ENCODE assay signal across 9 cellular contexts in the genomic region with DNA sequence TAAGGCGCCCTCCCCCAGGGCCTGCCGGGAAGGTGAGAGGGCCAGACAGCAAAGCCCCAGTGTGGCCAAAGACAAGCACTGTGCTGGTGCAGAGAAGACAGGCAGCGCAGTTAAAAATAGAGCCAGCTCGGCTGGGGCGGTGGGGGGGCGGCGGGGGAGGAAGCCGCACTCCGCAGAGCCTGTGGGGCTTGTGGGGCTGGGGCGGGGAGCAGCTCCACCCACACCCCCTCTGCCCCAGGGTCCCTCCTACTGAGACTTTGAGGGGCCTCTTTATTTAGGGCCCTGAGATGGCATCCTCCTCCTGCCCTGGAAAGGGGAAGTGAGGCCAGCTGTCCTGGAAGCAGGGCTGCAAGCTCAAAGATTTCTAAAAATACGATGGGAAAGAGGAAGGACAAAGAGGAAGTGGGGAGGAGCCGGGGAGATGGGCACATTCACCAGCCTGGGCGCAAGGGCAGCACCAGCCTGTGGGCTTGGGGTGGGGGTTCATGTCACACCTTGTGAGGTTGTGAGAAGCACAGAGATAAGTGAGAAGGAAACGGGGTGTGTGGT. TPM values are rescaled to one million over a fixed set of nuclear protein-coding genes. Genes with fewer than 3 reads are reported as not detected.
DNase-seq lines count a peak whose midpoint lies in the region; ATAC-seq, FAIRE-seq and TF ChIP-seq lines count a peak whose summit lies in the region.
"Had no signal": no experiment of that assay in that cellular context is flagged by ENCODE, and none has a peak within 500 bp of the region (broad histone marks: within the 10 kb centered on the region; RNA-seq: fewer than 3 reads in every experiment).

No MANE protein-coding gene starts in this region.

- no peak for TF ChIP-seq CTCF in liver (IDR thresholded peaks at IDR 0.05; ENCODE audit: low read depth, low read length, missing input control)
- TF ChIP-seq CTCF in HepG2 (CRISPR knock-in tag; IDR thresholded peaks at IDR 0.05) = no peak
- TF ChIP-seq CTCF in cardiac muscle cell (IDR thresholded peaks at IDR 0.05; ENCODE audit: low read depth, low read length) = no peak
- no peak for TF ChIP-seq CTCF in glutamatergic neuron (IDR thresholded peaks at IDR 0.05; ENCODE audit: partially characterized antibody, unreplicated experiment)

- TF ChIP-seq EP300 in HepG2 (IDR thresholded peaks at IDR 0.05; ENCODE audit: low read depth in 2 of 2, low read length in 2 of 2) (no peak), HepG2 (CRISPR knock-in tag; IDR thresholded peaks at IDR 0.05; ENCODE audit: borderline replicate concordance) (no peak)

- no peaks in the 10 kb centered on the region for H3K27me3 ChIP-seq in liver (ENCODE audit: control insufficient read depth in 4 of 4, insufficient read depth in 4 of 4, low read length in 3 of 4)
- H3K27me3 ChIP-seq in HepG2 (ENCODE audit: control insufficient read depth in 1 of 2, insufficient read depth in 2 of 2, low read length in 2 of 2) = peaks cover 2 to 24% of the 10 kb centered on the region in 2 experiments; a peak in 4 of 5 replicates
- no peaks in the 10 kb centered on the region for H3K27me3 ChIP-seq in cardiac muscle cell

- H3K36me3 ChIP-seq in liver (ENCODE audit: control insufficient read depth in 4 of 4, insufficient read depth in 3 of 4, low read depth in 1 of 4, low read length in 3 of 4) = no peaks in the 10 kb centered on the region
- H3K36me3 ChIP-seq in HepG2 (replicated peaks in 1 of 2; ENCODE audit: control insufficient read depth in 1 of 2, insufficient read depth in 2 of 2, low read length in 2 of 2) = no peaks in the 10 kb centered on the region
- no peaks in the 10 kb centered on the region for H3K36me3 ChIP-seq in cardiac muscle cell
- H3K36me3 ChIP-seq: tibial nerve had no signal

- POLR2A ChIA-PET in HepG2 (lab: Yijun Ruan, JAX) = no interaction called here

- H3K4me2 ChIP-seq in HepG2 (ENCODE audit: low read depth, low read length) = no peak overlapping the region

- H4K20me1 ChIP-seq in HepG2 (ENCODE audit: insufficient read depth, low read length) = no peaks in the 10 kb centered on the region

- ATAC-seq in HepG2 (no peak), HG03139 (IDR thresholded peaks at IDR 0.05; ENCODE audit: unreplicated experiment) (no peak)

- intact Hi-C loops in HepG2 (cut with micrococcal nuclease; ENCODE audit: unreplicated experiment) = no loop called here

- H3K4me3 ChIP-seq in liver (ENCODE audit: low read depth in 1 of 3, low read length in 3 of 3) (peak overlapping the region in 1 of 3 donors; percentile 13), HepG2 (replicated peaks in 1 of 3; ENCODE audit: insufficient read depth in 1 of 3, low read depth in 2 of 3, low read length in 3 of 3) (no peak overlapping the region), cardiac muscle cell (no peak overlapping the region)

- H3K27ac ChIP-seq in liver (ENCODE audit: low read depth in 1 of 2, low read length in 2 of 2) (peak overlapping the region; percentile 21 to 70), HepG2 (ENCODE audit: extremely low read length, insufficient read depth, low read length) (no peak overlapping the region), cardiac muscle cell (peak overlapping the region; percentile 34)

- H3K79me2 ChIP-seq in HepG2 (ENCODE audit: insufficient read depth, low read length) = no peaks in the 10 kb centered on the region

- H3K9ac ChIP-seq in liver (ENCODE audit: low read depth in 1 of 2, low read length in 2 of 2) (no peak overlapping the region), HepG2 (ENCODE audit: insufficient read depth, low read depth, low read length) (no peak overlapping the region)

- peaks cover 11% of the 10 kb centered on the region for H3K27me3 Mint-ChIP-seq in glutamatergic neuron (ENCODE audit: unreplicated experiment)

- CTCF ChIA-PET in HepG2 (lab: Yijun Ruan, JAX; ENCODE audit: low intra/inter-chr PET ratio, low total read pairs) = no interaction called here

- H3K4me1 ChIP-seq in liver (ENCODE audit: control insufficient read depth in 4 of 4, insufficient read depth in 4 of 4, low read length in 3 of 4) (no peaks in the 10 kb centered on the region), HepG2 (ENCODE audit: insufficient read depth, low read length) (no peaks in the 10 kb centered on the region), cardiac muscle cell (ENCODE audit: low read depth) (peaks cover 14% of the 10 kb centered on the region)
- H3K4me1 ChIP-seq: tibial nerve had no signal

- peaks cover 9% of the 10 kb centered on the region for H3K9me3 Mint-ChIP-seq in glutamatergic neuron (ENCODE audit: unreplicated experiment)

- no peak overlapping the region for H3K4me3 Mint-ChIP-seq in glutamatergic neuron (ENCODE audit: unreplicated experiment)

- H3K4me1 Mint-ChIP-seq in glutamatergic neuron (ENCODE audit: low read depth, unreplicated experiment) = peaks cover 9% of the 10 kb centered on the region

- DNase-seq in HepG2 (ENCODE audit: low spot score) (no peak), cardiac muscle cell (ENCODE audit: low read depth in 1 of 2, low spot score in 1 of 2) (peak in 1 of 2 donors; percentile 39), AG08395 (ENCODE audit: low spot score) (no peak), glutamatergic neuron (no peak)
- DNase-seq in activated CD4-positive, alpha-beta T cell treated with anti-CD3 and anti-CD28 coated beads, Interleukin-2, amount 50 U/mL, for 1 hour = peak; percentile 43
- peak; percentile 14 to 50 (median 32) for DNase-seq in stimulated activated naive CD4-positive, alpha-beta T cell (lab: John Stamatoyannopoulos, UW)

- H2AFZ ChIP-seq in HepG2 (ENCODE audit: low read length) = no peak overlapping the region

- in situ Hi-C loops in HepG2 (cut with HindIII; ENCODE audit: extremely low pct_ligation_motif_present, low pct_unique_long_range_greater_than_20kb) = no loop called here

- no peak for FAIRE-seq in HepG2 (lab: Jason Lieb, UNC)

- no peak for TF ChIP-seq POLR2A in HepG2 (IDR thresholded peaks at IDR 0.05; ENCODE audit: insufficient read depth in 1 of 2, low read depth in 2 of 2, low read length in 2 of 2)

- WGBS in liver = 32% methylated on average over 14 of the region's 14 CpGs
- WGBS in HepG2 (ENCODE audit: low lambda C conversion rate) = 31% methylated on average over 6 of the region's 14 CpGs

- TF ChIP-seq RAD21 in liver (IDR thresholded peaks at IDR 0.05) (no peak), HepG2 (CRISPR knock-in tag; IDR thresholded peaks at IDR 0.05) (no peak)

- peaks cover 6% of the 10 kb centered on the region for H3K36me3 Mint-ChIP-seq in glutamatergic neuron (ENCODE audit: unreplicated experiment)

- H3K9me3 ChIP-seq in liver (ENCODE audit: control insufficient read depth in 4 of 4, low read length in 3 of 4) = no peaks in the 10 kb centered on the region
- no peaks in the 10 kb centered on the region for H3K9me3 ChIP-seq in HepG2 (ENCODE audit: low read length)
- H3K9me3 ChIP-seq in cardiac muscle cell (ENCODE audit: low read depth) = no peaks in the 10 kb centered on the region

- no peak overlapping the region for H3K27ac Mint-ChIP-seq in glutamatergic neuron (ENCODE audit: unreplicated experiment)

- no TSS peak for BruUV-seq in HepG2 (replicated peaks; lab: Mats Ljungman, UMichigan)

RNA-seq across cellular contexts. Expression of gene CYTH4, which starts 2.6 kb away (rescaled TPM):
- total RNA-seq in liver = 1 to 10 TPM; 9.1 to 9.9 TPM
- 1 to 10 TPM; 1.9 to 2.6 TPM for polyA plus RNA-seq in liver
- total RNA-seq in HepG2 (2016; rRNA removed; fragmentation: Illumina TruSeq; extraction: Trizol) = not detected in 2 replicates
- not detected in 2 replicates for total RNA-seq in HepG2 (2016; cell fraction: cytosol; rRNA removed; fragmentation: Illumina TruSeq; extraction: Trizol; ENCODE audit: low read depth)
- not detected in 2 replicates for total RNA-seq in HepG2 (2016; cell fraction: insoluble cytoplasmic fraction; rRNA removed; fragmentation: Illumina TruSeq; extraction: Trizol)
- not detected in 2 replicates for total RNA-seq in HepG2 (2016; cell fraction: membrane; rRNA removed; fragmentation: Illumina TruSeq; extraction: Trizol)
- not detected in 2 replicates for total RNA-seq in HepG2 (2016; cell fraction: nucleus; rRNA removed; fragmentation: Illumina TruSeq; extraction: Trizol)
- not detected in 2 replicates for polyA plus RNA-seq in HepG2 (2011; rRNA removed)
- polyA plus RNA-seq in HepG2 (2011; cell fraction: cytosol; rRNA removed) = 0.01 and 0.03 TPM in 2 replicates
- polyA plus RNA-seq in HepG2 (2011; cell fraction: nucleus; rRNA removed) = 0.05 and 0.11 TPM in 2 replicates
- not detected in 2 replicates for polyA plus RNA-seq in HepG2 (2012)
- polyA plus RNA-seq in HepG2 (2016; cell fraction: cytosol; fragmentation: Illumina TruSeq; extraction: Trizol; ENCODE audit: low read depth) = not detected in 2 replicates
- polyA plus RNA-seq in HepG2 (2016; cell fraction: insoluble cytoplasmic fraction; fragmentation: Illumina TruSeq; extraction: Trizol; ENCODE audit: low read depth) = not detected in 2 replicates
- not detected in 2 replicates for polyA plus RNA-seq in HepG2 (2016; cell fraction: membrane; fragmentation: Illumina TruSeq; extraction: Trizol; ENCODE audit: low read depth)
- not detected in 2 replicates for polyA plus RNA-seq in HepG2 (2016; cell fraction: nucleus; fragmentation: Illumina TruSeq; extraction: Trizol; ENCODE audit: insufficient read depth, low read depth)
- polyA minus RNA-seq in HepG2 (2011; rRNA and poly(A)+ RNA removed; ENCODE audit: low replicate concordance) = not detected in 2 replicates
- not detected in 2 replicates for polyA minus RNA-seq in HepG2 (2011; cell fraction: cytosol; rRNA and poly(A)+ RNA removed)
- not detected in 2 replicates for polyA minus RNA-seq in HepG2 (2011; cell fraction: nucleus; rRNA and poly(A)+ RNA removed)
- not detected in 2 replicates for total RNA-seq in cardiac muscle cell
- polyA plus RNA-seq in cardiac muscle cell = not detected in 2 replicates
- total RNA-seq in glutamatergic neuron (ENCODE audit: unreplicated experiment) = not detected

RNA-seq across cellular contexts. Expression of gene RAC2, which starts 40.8 kb away (rescaled TPM):
- total RNA-seq in liver = 10 to 100 TPM in 1 of 2 donors, 1 to 10 TPM in 1; 4.0 to 15.0 TPM
- polyA plus RNA-seq in liver = 1 to 10 TPM; 6.1 to 8.7 TPM
- not detected in 2 replicates for total RNA-seq in HepG2 (2016; rRNA removed; fragmentation: Illumina TruSeq; extraction: Trizol)
- 0.18 TPM in 1 of 2 replicates, not detected in the other for total RNA-seq in HepG2 (2016; cell fraction: cytosol; rRNA removed; fragmentation: Illumina TruSeq; extraction: Trizol; ENCODE audit: low read depth)
- total RNA-seq in HepG2 (2016; cell fraction: insoluble cytoplasmic fraction; rRNA removed; fragmentation: Illumina TruSeq; extraction: Trizol) = not detected in 2 replicates
- 0.28 TPM in 1 of 2 replicates, not detected in the other for total RNA-seq in HepG2 (2016; cell fraction: membrane; rRNA removed; fragmentation: Illumina TruSeq; extraction: Trizol)
- not detected in 2 replicates for total RNA-seq in HepG2 (2016; cell fraction: nucleus; rRNA removed; fragmentation: Illumina TruSeq; extraction: Trizol)
- polyA plus RNA-seq in HepG2 (2011; rRNA removed) = 0.73 and 0.86 TPM in 2 replicates
- polyA plus RNA-seq in HepG2 (2011; cell fraction: cytosol; rRNA removed) = 0.35 and 0.56 TPM in 2 replicates
- polyA plus RNA-seq in HepG2 (2011; cell fraction: nucleus; rRNA removed) = 0.61 and 0.68 TPM in 2 replicates
- 0.39 TPM in 1 of 2 replicates, not detected in the other for polyA plus RNA-seq in HepG2 (2012)
- 0.14 and 0.26 TPM in 2 replicates for polyA plus RNA-seq in HepG2 (2016; cell fraction: cytosol; fragmentation: Illumina TruSeq; extraction: Trizol; ENCODE audit: low read depth)
- 0.21 TPM in 1 of 2 replicates, not detected in the other for polyA plus RNA-seq in HepG2 (2016; cell fraction: insoluble cytoplasmic fraction; fragmentation: Illumina TruSeq; extraction: Trizol; ENCODE audit: low read depth)
- 0.16 and 0.20 TPM in 2 replicates for polyA plus RNA-seq in HepG2 (2016; cell fraction: membrane; fragmentation: Illumina TruSeq; extraction: Trizol; ENCODE audit: low read depth)
- 0.45 TPM in 1 of 2 replicates, not detected in the other for polyA plus RNA-seq in HepG2 (2016; cell fraction: nucleus; fragmentation: Illumina TruSeq; extraction: Trizol; ENCODE audit: insufficient read depth, low read depth)
- 0.64 and 2.0 TPM in 2 replicates for polyA minus RNA-seq in HepG2 (2011; rRNA and poly(A)+ RNA removed; ENCODE audit: low replicate concordance)
- polyA minus RNA-seq in HepG2 (2011; cell fraction: cytosol; rRNA and poly(A)+ RNA removed) = not detected in 2 replicates
- 0.37 TPM in 1 of 2 replicates, not detected in the other for polyA minus RNA-seq in HepG2 (2011; cell fraction: nucleus; rRNA and poly(A)+ RNA removed)
- total RNA-seq in cardiac muscle cell = 1.8 and 2.0 TPM in 2 replicates
- polyA plus RNA-seq in cardiac muscle cell = 0.98 and 1.7 TPM in 2 replicates
- total RNA-seq in glutamatergic neuron (ENCODE audit: unreplicated experiment) = not detected

Comparison
In these comparisons a context has a peak if more than half of its experiments do, and no peak if none do; other contexts are left out.
1. RNA of gene CYTH4, which starts 2.6 kb away (total RNA-seq): 9.1 to 9.9 TPM in liver; not detected in HepG2, not detected in cardiac muscle cell and not detected in glutamatergic neuron (single experiment); every median in the first group is over 4 times any median in the second.
2. DNase-seq: peak in activated CD4-positive, alpha-beta T cell treated with anti-CD3 and anti-CD28 coated beads, Interleukin-2, amount 50 U/mL, for 1 hour (single experiment) and stimulated activated naive CD4-positive, alpha-beta T cell (6 of 6); none in HepG2 (single experiment), AG08395 (single experiment) and glutamatergic neuron (single experiment).